Comparison of ENCODE assay signal across 2 cellular contexts in genomic region chr16:82603784-82604411, GRCh38.
TF ChIP-seq lines count a peak whose summit lies in the region.

No MANE protein-coding gene starts in this region.

TF ChIP-seq in IMR-90, 13 proteins besides CTCF, POLR2A, EP300 and RAD21:
- TF ChIP-seq RFX5 (IDR thresholded peaks at IDR 0.05; ENCODE audit: low read depth, low read length) (no peak), SMC3 (IDR thresholded peaks at IDR 0.05; ENCODE audit: low read depth, low read length) (peak; percentile 85)

TF ChIP-seq in HepG2, 621 proteins besides CTCF, POLR2A, EP300 and RAD21:
- TF ChIP-seq SMC3 (IDR thresholded peaks at IDR 0.05; ENCODE audit: low read length) (peak; percentile 12; the same call in 1 of the 2 replicates), TERF1 (CRISPR knock-in tag; IDR thresholded peaks at IDR 0.05) (no peak), NR0B2 (CRISPR knock-in tag; IDR thresholded peaks at IDR 0.05) (no peak), STAG1 (CRISPR knock-in tag; IDR thresholded peaks at IDR 0.05) (peak; percentile 36; the same call in 1 of the 2 replicates), IRX3 (CRISPR knock-in tag; IDR thresholded peaks at IDR 0.05; ENCODE audit: borderline replicate concordance, low read depth) (no peak)
TF ChIP-seq in HepG2: peak in this region for 2.
